In genomic region chr1:39832294-39832693, GRCh38 we compare ENCODE assay signal across 1 cellular context.
A peak's percentile ranks its signal among the peaks of the same experiment; 100 is the strongest.
TF ChIP-seq lines count a peak whose summit lies in the region.

No MANE protein-coding gene starts in this region.

TF ChIP-seq in K562, 482 proteins besides CTCF, POLR2A, EP300 and RAD21 (continued from another document and continues in another):
- no peak for TF ChIP-seq MYC (IDR thresholded peaks at IDR 0.05; ENCODE audit: low read depth, low read length)
- no peak for TF ChIP-seq MYC (CRISPR knock-in tag; IDR thresholded peaks at IDR 0.05; ENCODE audit: borderline replicate concordance, low read depth)
- 0 out of 2 replicates have a peak, but pooled peaks have one; percentile 42 for TF ChIP-seq SPI1 (IDR thresholded peaks at IDR 0.05; ENCODE audit: borderline replicate concordance, low read depth, low read length)
- TF ChIP-seq ZNF507 (tag; conservative IDR thresholded peaks at IDR 0.05): no peak
- no peak for TF ChIP-seq ZNF324 (CRISPR knock-in tag; IDR thresholded peaks at IDR 0.05)
- TF ChIP-seq KDM4B (IDR thresholded peaks at IDR 0.05; ENCODE audit: borderline replicate concordance in 2 of 2, low read depth in 1 of 2): no peak
- no peak for TF ChIP-seq ZKSCAN8 (CRISPR knock-in tag; IDR thresholded peaks at IDR 0.05)
- TF ChIP-seq CTBP1 (IDR thresholded peaks at IDR 0.05; ENCODE audit: borderline replicate concordance): no peak
- no peak for TF ChIP-seq E4F1 (CRISPR knock-in tag; IDR thresholded peaks at IDR 0.05; ENCODE audit: borderline replicate concordance)
- TF ChIP-seq ZNF512 (tag; IDR thresholded peaks at IDR 0.05): no peak
- TF ChIP-seq CEBPZ (IDR thresholded peaks at IDR 0.05; ENCODE audit: borderline replicate concordance, low read depth, low read length): no peak
- TF ChIP-seq JUN (IDR thresholded peaks at IDR 0.05; ENCODE audit: borderline replicate concordance, low read depth, low read length): peak; percentile 64; the same call in 1 of the 2 replicates
- no peak for TF ChIP-seq JUN (CRISPR knock-in tag; IDR thresholded peaks at IDR 0.05; ENCODE audit: borderline replicate concordance)
- TF ChIP-seq GABPB1 (CRISPR knock-in tag; IDR thresholded peaks at IDR 0.05): no peak
- no peak for TF ChIP-seq SETDB1 (IDR thresholded peaks at IDR 0.05; ENCODE audit: low read length)
- no peak for TF ChIP-seq HINFP (tag; conservative IDR thresholded peaks at IDR 0.05; ENCODE audit: low read depth)
- no peak for TF ChIP-seq POLR3A (IDR thresholded peaks at IDR 0.05; ENCODE audit: borderline replicate concordance, extremely low read depth, insufficient read depth, insufficient read length)
- TF ChIP-seq TRIM28 (IDR thresholded peaks at IDR 0.05): no peak
- TF ChIP-seq RFX5 (IDR thresholded peaks at IDR 0.05; ENCODE audit: low read depth, low read length): no peak
- TF ChIP-seq MEF2D (tag; conservative IDR thresholded peaks at IDR 0.05; ENCODE audit: low read depth): no peak
- no peak for TF ChIP-seq ZBTB26 (CRISPR knock-in tag; IDR thresholded peaks at IDR 0.05)
- TF ChIP-seq KLF1 (tag; IDR thresholded peaks at IDR 0.05): no peak
- TF ChIP-seq THRAP3 (IDR thresholded peaks at IDR 0.05; ENCODE audit: borderline replicate concordance): no peak
- TF ChIP-seq HBP1 (CRISPR knock-in tag; IDR thresholded peaks at IDR 0.05): no peak
- no peak for TF ChIP-seq TAL1 (IDR thresholded peaks at IDR 0.05)
- no peak for TF ChIP-seq GTF3C2 (IDR thresholded peaks at IDR 0.05; ENCODE audit: borderline replicate concordance, extremely low read depth, insufficient read length)
- 0 out of 2 replicates have a peak, but pooled peaks have one; percentile 14 for TF ChIP-seq ATF7 (IDR thresholded peaks at IDR 0.05)
- TF ChIP-seq LEF1 (IDR thresholded peaks at IDR 0.05): 0 out of 2 replicates have a peak, but pooled peaks have one; percentile 41
- TF ChIP-seq TCF3 (CRISPR knock-in tag; IDR thresholded peaks at IDR 0.05): peak; percentile 58; the same call in 1 of the 2 replicates
- peak; percentile 56 for TF ChIP-seq NR2C1 (IDR thresholded peaks at IDR 0.05)
- TF ChIP-seq NR2C1 (tag; IDR thresholded peaks at IDR 0.05): peak; percentile 61; the same call in 1 of the 2 replicates
- no peak for TF ChIP-seq CBX8 (IDR thresholded peaks at IDR 0.05; ENCODE audit: borderline replicate concordance, extremely low read depth, low read depth, low read length, poor library complexity, severe bottlenecking)
- TF ChIP-seq NBN (IDR thresholded peaks at IDR 0.05; ENCODE audit: low read depth): no peak
- no peak for TF ChIP-seq CHCHD3 (CRISPR knock-in tag; IDR thresholded peaks at IDR 0.05)
- no peak for TF ChIP-seq MCM2 (IDR thresholded peaks at IDR 0.05; ENCODE audit: low read depth)
- TF ChIP-seq RCOR1 (IDR thresholded peaks at IDR 0.05; ENCODE audit: borderline replicate concordance in 1 of 2, low read depth in 2 of 2, low read length in 2 of 2): peak in 1 of 2 experiments; percentile 43; a peak in 1 of 4 replicates
- no peak for TF ChIP-seq CCAR2 (IDR thresholded peaks at IDR 0.05; ENCODE audit: low read depth, low read length)
- no peak for TF ChIP-seq ZNF644 (tag; IDR thresholded peaks at IDR 0.05; ENCODE audit: low read depth)
- 0 out of 2 replicates have a peak, but pooled peaks have one; percentile 52 for TF ChIP-seq CBFA2T3 (IDR thresholded peaks at IDR 0.05)
- no peak for TF ChIP-seq RUNX1 (IDR thresholded peaks at IDR 0.05; ENCODE audit: low read depth)
- no peak for TF ChIP-seq ZFP1 (CRISPR knock-in tag; IDR thresholded peaks at IDR 0.05)
- TF ChIP-seq POLR2B (IDR thresholded peaks at IDR 0.05; ENCODE audit: low read depth, partially characterized antibody): no peak
- TF ChIP-seq MEIS2 (IDR thresholded peaks at IDR 0.05; ENCODE audit: partially characterized antibody): peak; percentile 87
- no peak for TF ChIP-seq MTF1 (CRISPR knock-in tag; IDR thresholded peaks at IDR 0.05; ENCODE audit: borderline replicate concordance)
- TF ChIP-seq L3MBTL2 (IDR thresholded peaks at IDR 0.05): peak; percentile 58; the same call in 1 of the 2 replicates
- TF ChIP-seq, protein P1, sequence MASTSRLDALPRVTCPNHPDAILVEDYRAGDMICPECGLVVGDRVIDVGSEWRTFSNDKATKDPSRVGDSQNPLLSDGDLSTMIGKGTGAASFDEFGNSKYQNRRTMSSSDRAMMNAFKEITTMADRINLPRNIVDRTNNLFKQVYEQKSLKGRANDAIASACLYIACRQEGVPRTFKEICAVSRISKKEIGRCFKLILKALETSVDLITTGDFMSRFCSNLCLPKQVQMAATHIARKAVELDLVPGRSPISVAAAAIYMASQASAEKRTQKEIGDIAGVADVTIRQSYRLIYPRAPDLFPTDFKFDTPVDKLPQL (IDR thresholded peaks at IDR 0.05; ENCODE audit: extremely low read depth, insufficient read length): no peak
- no peak for TF ChIP-seq ZFX (CRISPR knock-in tag; IDR thresholded peaks at IDR 0.05)
- TF ChIP-seq ZNF583 (CRISPR knock-in tag; IDR thresholded peaks at IDR 0.05): no peak
- peak; percentile 50 for TF ChIP-seq ZNF316 (IDR thresholded peaks at IDR 0.05)
- TF ChIP-seq SRSF1 (IDR thresholded peaks at IDR 0.05; ENCODE audit: low read depth, low read length): no peak
- no peak for TF ChIP-seq COPS2 (conservative IDR thresholded peaks at IDR 0.05)
- no peak for TF ChIP-seq TOE1 (IDR thresholded peaks at IDR 0.05; ENCODE audit: borderline replicate concordance)
- TF ChIP-seq TOE1 (CRISPR knock-in tag; IDR thresholded peaks at IDR 0.05; ENCODE audit: borderline replicate concordance, low read depth): no peak
- no peak for TF ChIP-seq TCF7 (IDR thresholded peaks at IDR 0.05; ENCODE audit: borderline replicate concordance)
- no peak for TF ChIP-seq FOS (IDR thresholded peaks at IDR 0.05; ENCODE audit: extremely low read depth, insufficient read length)
- TF ChIP-seq NFATC3 (IDR thresholded peaks at IDR 0.05): no peak
- TF ChIP-seq ZBED1 (IDR thresholded peaks at IDR 0.05): no peak
- TF ChIP-seq ZNF124 (CRISPR knock-in tag; IDR thresholded peaks at IDR 0.05): no peak
- TF ChIP-seq ARHGAP35 (IDR thresholded peaks at IDR 0.05; ENCODE audit: partially characterized antibody): no peak
- no peak for TF ChIP-seq ZBTB12 (CRISPR knock-in tag; IDR thresholded peaks at IDR 0.05)
